ENCODE assay signal across 10 cellular contexts in genomic region chr7:132251327-132251659, GRCh38.
DNase-seq lines count a peak whose midpoint lies in the region; ATAC-seq and TF ChIP-seq lines count a peak whose summit lies in the region.
"Had no signal": no experiment of that assay in that cellular context is flagged by ENCODE, and none has a peak within 500 bp of the region (broad histone marks: within the 10 kb centered on the region; RNA-seq: fewer than 3 reads in every experiment).

No MANE protein-coding gene starts in this region.

- peak; percentile 32 for DNase-seq in COR-L47 (lab: John Stamatoyannopoulos, UW)
- DNase-seq in NCI-H2196 (lab: John Stamatoyannopoulos, UW; ENCODE audit: unreplicated experiment): peak; percentile 90
- no peak for DNase-seq in GM13977 (ENCODE audit: low spot score)
- DNase-seq: CD8-positive, alpha-beta T cell had no signal

- TF ChIP-seq CTCF in nephron (IDR thresholded peaks at IDR 0.05; ENCODE audit: unreplicated experiment in 3 of 3) (no peak), GM13977 (IDR thresholded peaks at IDR 0.05; ENCODE audit: extremely low read depth, insufficient read depth, missing control alignments) (no peak)

- peak overlapping the region; percentile 23 to 82 (median 76) for H3K27ac Mint-ChIP-seq in nephron
- H3K27ac Mint-ChIP-seq: activated naive CD4-positive, alpha-beta T cell treated with anti-CD3 and anti-CD28 coated beads, Interleukin-2, amount 50 U/mL, for 24 hours; CD8-positive, alpha-beta T cell had no signal

- in situ Hi-C loops in GM13977 (cut with MboI; ENCODE audit: low pct_unique_long_range_greater_than_20kb, low sequenced_read_pairs, unreplicated experiment): no loop called here

- no peaks in the 10 kb centered on the region for H3K36me3 Mint-ChIP-seq in nephron (ENCODE audit: low read depth)
- H3K36me3 Mint-ChIP-seq: activated naive CD4-positive, alpha-beta T cell treated with anti-CD3 and anti-CD28 coated beads, Interleukin-2, amount 50 U/mL, for 24 hours; CD8-positive, alpha-beta T cell had no signal

- H3K4me3 Mint-ChIP-seq in nephron: no peak overlapping the region
- H3K4me3 Mint-ChIP-seq: activated naive CD4-positive, alpha-beta T cell treated with anti-CD3 and anti-CD28 coated beads, Interleukin-2, amount 50 U/mL, for 24 hours; CD8-positive, alpha-beta T cell had no signal

- peaks cover 34% of the 10 kb centered on the region for H3K4me1 Mint-ChIP-seq in nephron
- H3K4me1 Mint-ChIP-seq: activated naive CD4-positive, alpha-beta T cell treated with anti-CD3 and anti-CD28 coated beads, Interleukin-2, amount 50 U/mL, for 24 hours had no signal

- H3K27me3 Mint-ChIP-seq in nephron (ENCODE audit: low read depth): peaks cover 12% of the 10 kb centered on the region

- peaks cover 5% of the 10 kb centered on the region for H3K9me3 Mint-ChIP-seq in nephron
- H3K9me3 Mint-ChIP-seq: activated naive CD4-positive, alpha-beta T cell treated with anti-CD3 and anti-CD28 coated beads, Interleukin-2, amount 50 U/mL, for 24 hours; CD8-positive, alpha-beta T cell had no signal

- ATAC-seq in esophagus mucosa (peak; percentile 97), HG02885 (IDR thresholded peaks at IDR 0.05; ENCODE audit: poor library complexity, unreplicated experiment) (no peak), HG03095 (IDR thresholded peaks at IDR 0.05; ENCODE audit: unreplicated experiment) (no peak), GM18867 (IDR thresholded peaks at IDR 0.05; ENCODE audit: unreplicated experiment) (no peak)
- ATAC-seq: CD8-positive, alpha-beta T cell had no signal
